ENCODE assay signal across 24 cellular contexts in the genomic region with DNA sequence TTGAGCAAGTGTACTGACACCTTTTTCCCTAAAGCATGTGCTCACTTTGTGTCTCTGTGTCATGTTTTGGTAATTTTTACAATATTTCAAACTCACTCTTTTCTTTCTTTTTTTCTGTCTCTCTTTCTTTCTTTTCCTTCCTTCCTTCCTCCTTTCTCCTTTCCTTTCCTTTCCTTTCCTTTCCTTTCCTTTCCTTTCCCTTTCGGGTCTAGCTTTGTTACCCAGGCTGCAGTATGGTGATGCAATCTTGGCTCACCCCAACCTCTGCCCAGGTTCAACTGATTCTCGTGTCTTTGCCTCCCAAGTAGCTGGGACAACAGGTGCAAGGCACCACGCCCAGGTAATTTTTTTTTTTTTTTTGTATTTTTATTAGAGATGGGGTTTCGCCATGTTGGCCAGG.
DNase-seq lines count a peak whose midpoint lies in the region; ATAC-seq, FAIRE-seq and TF ChIP-seq lines count a peak whose summit lies in the region.
"Had no signal": no experiment of that assay in that cellular context is flagged by ENCODE, and none has a peak within 500 bp of the region (broad histone marks: within the 10 kb centered on the region; RNA-seq: fewer than 3 reads in every experiment).

No MANE protein-coding gene starts in this region.

- H3K9ac ChIP-seq in HepG2 (ENCODE audit: insufficient read depth, low read depth, low read length), result no peak overlapping the region
- no peak overlapping the region for H3K9ac ChIP-seq in K562 (ENCODE audit: insufficient read depth in 1 of 2, low read depth in 2 of 2, low read length in 2 of 2)
- H3K9ac ChIP-seq: BLaER1 treated with 17β-estradiol and CSF1 and Interleukin-3, amounts not matched to agents 10 nM and 100 nM had no signal

- TF ChIP-seq CTCF in HepG2 (CRISPR knock-in tag; IDR thresholded peaks at IDR 0.05) (no peak), right lobe of liver (IDR thresholded peaks at IDR 0.05) (no peak), K562 (IDR thresholded peaks at IDR 0.05 in 2 of 3, conservative IDR thresholded peaks at IDR 0.05 in 1 of 3; ENCODE audit: insufficient read depth in 2 of 3, low read depth in 1 of 3, low read length in 3 of 3) (no peak), osteoblast (IDR thresholded peaks at IDR 0.05; ENCODE audit: extremely low read depth, low read depth, low read length) (no peak), WTC11 (IDR thresholded peaks at IDR 0.05) (no peak)

- no peaks in the 10 kb centered on the region for H3K79me2 ChIP-seq in HepG2 (ENCODE audit: insufficient read depth, low read length)
- no peaks in the 10 kb centered on the region for H3K79me2 ChIP-seq in K562 (ENCODE audit: control insufficient read depth, insufficient read depth, low read length)
- no peaks in the 10 kb centered on the region for H3K79me2 ChIP-seq in osteoblast (ENCODE audit: insufficient read depth, low read length)

- H3K4me3 ChIP-seq in HepG2 (replicated peaks in 1 of 3; ENCODE audit: insufficient read depth in 1 of 3, low read depth in 2 of 3, low read length in 3 of 3) (no peak overlapping the region), right lobe of liver (no peak overlapping the region), K562 (no peak overlapping the region), osteoblast (ENCODE audit: insufficient read depth, low read length) (no peak overlapping the region)
- H3K4me3 ChIP-seq: A549; BLaER1 treated with 17β-estradiol and CSF1 and Interleukin-3, amounts not matched to agents 10 nM and 100 nM; GM12878 had no signal

- H3K4me3 Mint-ChIP-seq in WTC11, result no peak overlapping the region
- H3K4me3 Mint-ChIP-seq: B cell; CD4-positive, alpha-beta T cell; CD8-positive, alpha-beta T cell had no signal

- no peak overlapping the region for H3K27ac Mint-ChIP-seq in WTC11
- H3K27ac Mint-ChIP-seq: B cell; CD4-positive, alpha-beta T cell; CD8-positive, alpha-beta T cell had no signal

- intact Hi-C loops in HepG2 (cut with micrococcal nuclease; ENCODE audit: unreplicated experiment), result no loop called here
- intact Hi-C loops in right lobe of liver (cut with DNase I), result no loop called here
- intact Hi-C loops in K562 (cut with micrococcal nuclease), result no loop called here

- ATAC-seq in HepG2 (no peak), right lobe of liver (no peak), K562 (no peak), WTC11 (no peak)
- ATAC-seq: A549; CD8-positive, alpha-beta T cell; GM12878 had no signal

- H3K9me1 ChIP-seq in K562 (ENCODE audit: control insufficient read depth, insufficient read depth, low read length), result no peaks in the 10 kb centered on the region

- H4K20me1 ChIP-seq in HepG2 (ENCODE audit: insufficient read depth, low read length) (no peaks in the 10 kb centered on the region), K562 (replicated peaks; ENCODE audit: control insufficient read depth, insufficient read depth, low read length) (no peaks in the 10 kb centered on the region; the same call in 1 of the 2 replicates), osteoblast (ENCODE audit: insufficient read depth, low read length) (no peaks in the 10 kb centered on the region)
- H4K20me1 ChIP-seq: BLaER1 treated with 17β-estradiol and CSF1 and Interleukin-3, amounts not matched to agents 10 nM and 100 nM had no signal

- WGBS in HepG2 (ENCODE audit: low lambda C conversion rate), result 88% methylated on average over 4 of the region's 4 CpGs
- 64% methylated on average over 3 of the region's 4 CpGs for WGBS in right lobe of liver (ENCODE audit: insufficient coverage, low coverage, low lambda C conversion rate, missing lambda C conversion rate)
- WGBS in K562 (ENCODE audit: insufficient coverage, low coverage, missing lambda C conversion rate), result 18% methylated on average over 4 of the region's 4 CpGs

- POLR2A ChIA-PET in HepG2 (lab: Yijun Ruan, JAX) (no interaction called here), K562 (lab: Yijun Ruan, JAX) (no interaction called here), WTC11 (lab: Charles Lee) (no interaction called here)

- no TSS peak for BruUV-seq in HepG2 (replicated peaks; lab: Mats Ljungman, UMichigan)
- no TSS peak for BruUV-seq in K562 (replicated peaks; lab: Mats Ljungman, UMichigan)

- FAIRE-seq in HepG2 (lab: Jason Lieb, UNC) (no peak), K562 (lab: Jason Lieb, UNC) (no peak)
- FAIRE-seq: A549, GM12878, GM12892, GM18507 had no signal

- H3K4me1 ChIP-seq in HepG2 (ENCODE audit: insufficient read depth, low read length) (peaks cover 60% of the 10 kb centered on the region), right lobe of liver (peaks cover 0 to 30% (median 4%) of the 10 kb centered on the region in 4 donors), K562 (replicated peaks in 1 of 2; ENCODE audit: control insufficient read depth in 2 of 2, insufficient read depth in 2 of 2, low read length in 2 of 2) (peaks cover 0 to 3% of the 10 kb centered on the region in 2 experiments; a peak in 1 of 5 replicates), osteoblast (ENCODE audit: insufficient read depth, low read length) (no peaks in the 10 kb centered on the region)

- no peak for DNase-seq in HepG2 (ENCODE audit: low spot score)
- no peak for DNase-seq in right lobe of liver
- DNase-seq in K562 (ENCODE audit: extremely low read depth in 1 of 4, low spot score in 3 of 4), result no peak
- DNase-seq in osteoblast (ENCODE audit: insufficient read length, low spot score, missing footprints), result peak; percentile 39
- DNase-seq in islet precursor cell, result no peak
- DNase-seq in WTC11 (ENCODE audit: low spot score), result no peak
- DNase-seq: AML-193; CD4-positive, alpha-beta T cell; CD8-positive, alpha-beta T cell; DMS 273 treated with DMSO at 0.1 percent for 48 hours; DMS153; DMS53; DMS79; DND-41; EL; GDM1 had no signal

- no peaks in the 10 kb centered on the region; the same call in 1 of the 2 replicates for H3K9me3 Mint-ChIP-seq in WTC11

- H3K36me3 ChIP-seq in HepG2 (replicated peaks in 1 of 2; ENCODE audit: control insufficient read depth in 1 of 2, insufficient read depth in 2 of 2, low read length in 2 of 2) (no peaks in the 10 kb centered on the region), right lobe of liver (no peaks in the 10 kb centered on the region), K562 (ENCODE audit: control insufficient read depth, insufficient read depth, low read length) (no peaks in the 10 kb centered on the region), osteoblast (ENCODE audit: insufficient read depth, low read length) (no peaks in the 10 kb centered on the region)

- CTCF ChIA-PET in HepG2 (lab: Yijun Ruan, JAX; ENCODE audit: low intra/inter-chr PET ratio, low total read pairs) (no interaction called here), K562 (lab: Yijun Ruan, JAX; ENCODE audit: low intra/inter-chr PET ratio) (no interaction called here), WTC11 (lab: Charles Lee) (interaction anchor here (0.7 to 1.0 kb wide), 2 partner anchors 8 to 198 kb away, joined by 3 read pairs; no protein-coding TSS in a partner anchor)

- no peaks in the 10 kb centered on the region; the same call in 1 of the 2 replicates for H3K27me3 Mint-ChIP-seq in WTC11 (ENCODE audit: low read depth)
- H3K27me3 Mint-ChIP-seq: CD4-positive, alpha-beta T cell had no signal

- no peak for TF ChIP-seq POLR2A in HepG2 (IDR thresholded peaks at IDR 0.05; ENCODE audit: insufficient read depth in 1 of 2, low read depth in 2 of 2, low read length in 2 of 2)
- no peak for TF ChIP-seq POLR2A in right lobe of liver (IDR thresholded peaks at IDR 0.05)
- no peak for TF ChIP-seq POLR2A in K562 (conservative IDR thresholded peaks at IDR 0.05)

- H3K27me3 ChIP-seq in HepG2 (ENCODE audit: control insufficient read depth in 1 of 2, insufficient read depth in 2 of 2, low read length in 2 of 2) (no peaks in the 10 kb centered on the region), right lobe of liver (no peaks in the 10 kb centered on the region), K562 (ENCODE audit: control insufficient read depth in 2 of 2, insufficient read depth in 2 of 2, low read length in 2 of 2) (peaks cover 22 to 41% of the 10 kb centered on the region in 2 experiments), osteoblast (ENCODE audit: insufficient read depth, low read length) (peaks cover 57% of the 10 kb centered on the region)
- H3K27me3 ChIP-seq: BLaER1 treated with 17β-estradiol and CSF1 and Interleukin-3, amounts not matched to agents 10 nM and 100 nM had no signal

- TF ChIP-seq RAD21 in HepG2 (CRISPR knock-in tag; IDR thresholded peaks at IDR 0.05) (no peak), K562 (CRISPR knock-in tag; conservative IDR thresholded peaks at IDR 0.05 in 1 of 2, IDR thresholded peaks at IDR 0.05 in 1 of 2) (no peak)

- H2AFZ ChIP-seq in HepG2 (ENCODE audit: low read length) (no peak overlapping the region), K562 (ENCODE audit: low read depth, low read length) (no peak overlapping the region), osteoblast (ENCODE audit: low read length) (no peak overlapping the region)

- H3K9me3 ChIP-seq in HepG2 (ENCODE audit: low read length) (no peaks in the 10 kb centered on the region), right lobe of liver (no peaks in the 10 kb centered on the region), K562 (replicated peaks; ENCODE audit: control insufficient read depth, insufficient read depth, low read depth, low read length) (no peaks in the 10 kb centered on the region), osteoblast (ENCODE audit: low read depth, low read length) (no peaks in the 10 kb centered on the region)
- H3K9me3 ChIP-seq: A549 had no signal

- H3K36me3 Mint-ChIP-seq in WTC11, result no peaks in the 10 kb centered on the region
- H3K36me3 Mint-ChIP-seq: CD8-positive, alpha-beta T cell had no signal

- H3K27ac ChIP-seq in HepG2 (ENCODE audit: extremely low read length, insufficient read depth, low read length), result no peak overlapping the region
- peak overlapping the region in 1 of 3 donors; percentile 79 for H3K27ac ChIP-seq in right lobe of liver
- no peak overlapping the region for H3K27ac ChIP-seq in K562 (ENCODE audit: extremely low read depth, low read depth, low read length)
- no peak overlapping the region for H3K27ac ChIP-seq in osteoblast (ENCODE audit: low read depth, low read length)
- H3K27ac ChIP-seq: 22Rv1; A549; BLaER1 treated with 17β-estradiol and CSF1 and Interleukin-3, amounts not matched to agents 10 nM and 100 nM; C4-2B had no signal

- no peak overlapping the region for H3K4me2 ChIP-seq in HepG2 (ENCODE audit: low read depth, low read length)
- H3K4me2 ChIP-seq in K562 (ENCODE audit: insufficient read depth, low read length), result no peak overlapping the region
- no peak overlapping the region for H3K4me2 ChIP-seq in osteoblast (ENCODE audit: insufficient read depth, low read length)
- H3K4me2 ChIP-seq: A549; BLaER1 treated with 17β-estradiol and CSF1 and Interleukin-3, amounts not matched to agents 10 nM and 100 nM had no signal

- no peak for TF ChIP-seq EP300 in HepG2 (IDR thresholded peaks at IDR 0.05; ENCODE audit: low read depth in 2 of 2, low read length in 2 of 2)
- TF ChIP-seq EP300 in HepG2 (CRISPR knock-in tag; IDR thresholded peaks at IDR 0.05; ENCODE audit: borderline replicate concordance), result no peak
- TF ChIP-seq EP300 in K562 (IDR thresholded peaks at IDR 0.05; ENCODE audit: low read length), result no peak

- in situ Hi-C loops in HepG2 (cut with HindIII; ENCODE audit: extremely low pct_ligation_motif_present, low pct_unique_long_range_greater_than_20kb), result no loop called here
- in situ Hi-C loops in K562 (cut with MboI), result no loop called here

- H3K4me1 Mint-ChIP-seq in WTC11, result peaks cover 7% of the 10 kb centered on the region
- H3K4me1 Mint-ChIP-seq: B cell had no signal

TF ChIP-seq in WTC11, 78 proteins besides CTCF, POLR2A, EP300 and RAD21:
- TF ChIP-seq GRHL2 (CRISPR knock-in tag; IDR thresholded peaks at IDR 0.05; ENCODE audit: insufficient replicate concordance, severe bottlenecking), result no peak

Comparison
In these comparisons a context has a peak if more than half of its experiments do, and no peak if none do; other contexts are left out.
1. Of the 241 proteins assayed by ChIP-seq in both HepG2 and K562: peak only in HepG2: none; only in K562: CEBPB; in both: ZNF512; in neither: 236; mixed calls (peak in some experiments, not most) for 3.